1 cellular context compared by ENCODE assay signal in genomic region chr2:24095171-24095677, GRCh38. TPM values are rescaled to one million over a fixed set of nuclear protein-coding genes. Genes with fewer than 3 reads are reported as not detected.
"Had no signal": no experiment of that assay in that cellular context is flagged by ENCODE, and none has a peak within 500 bp of the region (broad histone marks: within the 10 kb centered on the region; RNA-seq: fewer than 3 reads in every experiment).

No MANE protein-coding gene starts in this region.

RNA-seq across cellular contexts. Expression of gene PFN4, which starts 27.9 kb away (rescaled TPM):
- polyA plus RNA-seq: naive thymus-derived CD8-positive, alpha-beta T cell had no signal
